12 cellular contexts compared by ENCODE assay signal in the genomic region with DNA sequence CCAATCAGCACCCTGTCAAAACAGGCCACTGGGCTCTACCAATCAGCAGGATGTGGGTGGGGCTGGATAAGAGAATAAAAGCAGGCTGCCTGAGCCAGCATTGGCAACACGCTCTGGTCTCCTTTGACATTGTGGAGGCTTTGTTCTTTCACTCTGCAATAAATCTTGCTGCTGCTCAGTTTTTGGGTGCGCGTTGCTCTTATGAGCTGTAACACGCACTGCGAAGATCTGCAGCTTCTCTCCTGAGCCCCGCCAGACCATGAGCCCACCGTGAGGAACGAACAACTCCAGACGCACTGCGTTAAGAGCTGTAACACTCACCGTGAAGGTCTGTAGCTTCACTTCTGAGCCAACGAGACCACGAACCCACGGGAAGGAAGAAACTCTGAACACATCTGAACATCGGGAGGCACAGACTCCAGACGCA. TPM values are rescaled to one million over a fixed set of nuclear protein-coding genes. Genes with fewer than 3 reads are reported as not detected.
DNase-seq lines count a peak whose midpoint lies in the region; ATAC-seq and TF ChIP-seq lines count a peak whose summit lies in the region.
"Had no signal": no experiment of that assay in that cellular context is flagged by ENCODE, and none has a peak within 500 bp of the region (broad histone marks: within the 10 kb centered on the region; RNA-seq: fewer than 3 reads in every experiment).

No MANE protein-coding gene starts in this region.

- POLR2A ChIA-PET in Caco-2 (lab: Charles Lee) = no interaction called here

- intact Hi-C loops in Caco-2 (cut with micrococcal nuclease; ENCODE audit: unreplicated experiment) = no loop called here

- H3K27ac Mint-ChIP-seq in T-helper 17 cell = peak overlapping the region; percentile 78
- H3K27ac Mint-ChIP-seq in immature natural killer cell = peak overlapping the region in 2 of 6 donors; percentile 89 to 90
- no peak overlapping the region for H3K27ac Mint-ChIP-seq in Caco-2 (ENCODE audit: unreplicated experiment)

- no peaks in the 10 kb centered on the region for H3K36me3 ChIP-seq in Caco-2 (ENCODE audit: control insufficient read depth, insufficient read depth, low read length)
- H3K36me3 ChIP-seq: transverse colon had no signal

- no peaks in the 10 kb centered on the region for H3K9me3 ChIP-seq in T-helper 17 cell (ENCODE audit: control insufficient read depth, low read length, poor library complexity, severe bottlenecking)
- H3K9me3 ChIP-seq in Caco-2 = no peaks in the 10 kb centered on the region
- H3K9me3 ChIP-seq: transverse colon had no signal

- peak overlapping the region; percentile 92 for H3K4me3 Mint-ChIP-seq in T-helper 17 cell
- H3K4me3 Mint-ChIP-seq in immature natural killer cell = peak overlapping the region in 4 of 5 donors; percentile 44 to 88 (median 69)
- H3K4me3 Mint-ChIP-seq in Caco-2 (ENCODE audit: unreplicated experiment) = no peak overlapping the region

- DNase-seq in NCI-H748 (lab: John Stamatoyannopoulos, UW; ENCODE audit: unreplicated experiment) (peak; percentile 18), NCI-H748 treated with DMSO at 0.1 percent for 48 hours (lab: John Stamatoyannopoulos, UW) (no peak), T-helper 17 cell (no peak), immature natural killer cell (no peak), Caco-2 (no peak)
- DNase-seq: effector CD4-positive, alpha-beta T cell; foreskin melanocyte; GM23248; NCI-H69; transverse colon had no signal

- ATAC-seq in T-helper 17 cell (peak; percentile 52), GM21381 (IDR thresholded peaks at IDR 0.05; ENCODE audit: unreplicated experiment) (no peak)

- H3K4me3 ChIP-seq in Caco-2 (ENCODE audit: low read depth, low read length) = no peak overlapping the region
- H3K4me3 ChIP-seq: GM23248, transverse colon had no signal

- H3K4me1 Mint-ChIP-seq in T-helper 17 cell (peaks cover 6% of the 10 kb centered on the region), immature natural killer cell (peaks cover 4 to 10% of the 10 kb centered on the region in 2 donors), Caco-2 (ENCODE audit: low read depth, unreplicated experiment) (no peaks in the 10 kb centered on the region)

- H3K36me3 Mint-ChIP-seq in T-helper 17 cell (ENCODE audit: low read depth) (no peaks in the 10 kb centered on the region), immature natural killer cell (no peaks in the 10 kb centered on the region), Caco-2 (ENCODE audit: insufficient read depth, unreplicated experiment) (peaks cover 7% of the 10 kb centered on the region)

- CTCF ChIA-PET in Caco-2 (lab: Charles Lee) = no interaction called here

- BruUV-seq in Caco-2 (replicated peaks; lab: Mats Ljungman, UMichigan) = no TSS peak

- H3K9me3 Mint-ChIP-seq in immature natural killer cell (no peaks in the 10 kb centered on the region), Caco-2 (ENCODE audit: unreplicated experiment) (no peaks in the 10 kb centered on the region)

- H3K27me3 Mint-ChIP-seq in T-helper 17 cell (peaks cover 21% of the 10 kb centered on the region), immature natural killer cell (ENCODE audit: low read depth in 3 of 3) (peaks cover 2 to 16% (median 5%) of the 10 kb centered on the region in 3 donors), Caco-2 (ENCODE audit: insufficient read depth, unreplicated experiment) (peaks cover 4% of the 10 kb centered on the region)

- no peaks in the 10 kb centered on the region for H3K27me3 ChIP-seq in Caco-2 (replicated peaks; ENCODE audit: control insufficient read depth, insufficient read depth, low read length)

- TF ChIP-seq CTCF in Caco-2 (IDR thresholded peaks at IDR 0.05; ENCODE audit: insufficient read depth in 1 of 2, low read depth in 1 of 2, low read length in 1 of 2, severe bottlenecking in 1 of 2, unreplicated experiment in 1 of 2) = no peak

- no peaks in the 10 kb centered on the region for H3K4me1 ChIP-seq in Caco-2
- H3K4me1 ChIP-seq: transverse colon had no signal

RNA-seq across cellular contexts. Expression of a gene that starts 8.4 kb away (rescaled TPM):
- total RNA-seq in T-helper 17 cell (1 to 10 TPM; 1.3 to 1.9 TPM), Caco-2 (2022) (0.37 and 0.48 TPM in 2 replicates)
- not detected for polyA plus RNA-seq in immature natural killer cell
- polyA plus RNA-seq: keratinocyte had no signal

RNA-seq across cellular contexts. Expression of a gene that starts 14.9 kb away (rescaled TPM):
- total RNA-seq in T-helper 17 cell (10 to 100 TPM; 13.9 to 17.9 TPM), Caco-2 (2022) (56.8 and 61.9 TPM in 2 replicates)
- polyA plus RNA-seq in immature natural killer cell = 10 to 100 TPM; 34.1 to 62.1 (median 45.6) TPM

RNA-seq across cellular contexts. Expression of a gene that starts 19.8 kb away (rescaled TPM):
- 10 to 100 TPM; 62.9 to 66.3 TPM for total RNA-seq in T-helper 17 cell
- 10 to 100 TPM; 14.6 to 41.5 (median 31.6) TPM for polyA plus RNA-seq in immature natural killer cell
- total RNA-seq in Caco-2 (2022) = 119 and 127 TPM in 2 replicates

RNA-seq across cellular contexts. Expression of a gene that starts 44.0 kb away (rescaled TPM):
- total RNA-seq in T-helper 17 cell (100 to 1,000 TPM; 104 to 108 TPM), Caco-2 (2022) (303 and 309 TPM in 2 replicates)
- 100 to 1,000 TPM; 102 to 165 (median 155) TPM for polyA plus RNA-seq in immature natural killer cell

RNA-seq across cellular contexts. Expression of a gene that starts 46.1 kb away (rescaled TPM):
- total RNA-seq in T-helper 17 cell (10 to 100 TPM; 28.1 to 29.3 TPM), Caco-2 (2022) (31.6 and 32.8 TPM in 2 replicates)
- 100 to 1,000 TPM in 1 of 3 donors, 10 to 100 TPM in 2; 60.7 to 156 (median 93.9) TPM for polyA plus RNA-seq in immature natural killer cell
